Comparison of ENCODE assay signal across 24 cellular contexts in genomic region chr20:3434232-3434631, GRCh38.
"Had no signal": no experiment of that assay in that cellular context is flagged by ENCODE, and none has a peak within 500 bp of the region (broad histone marks: within the 10 kb centered on the region; RNA-seq: fewer than 3 reads in every experiment).

No MANE protein-coding gene starts in this region.

- H3K9me3 Mint-ChIP-seq: natural killer cell treated with Interleukin-12 subunit alpha and Interleukin-12 subunit beta and Interleukin-15 and Interleukin-18, amount 100 ng/mL, for 72 hours; T-helper 2 cell treated with Interferon-gamma antibody and Interleukin-4, amounts not matched to agents 5 μg/mL and 100 μg/mL, for 36 hours had no signal

- DNase-seq: activated CD4-positive, CD25-positive, alpha-beta regulatory T cell treated with anti-CD3 and anti-CD28 coated beads, Interleukin-2, amount 50 U/mL, for 72 hours; activated T-cell treated with anti-CD3 and anti-CD28 coated beads, Interleukin-2, amount 50 U/mL, for 1 hour; adrenal gland; brain microvascular endothelial cell; caudate nucleus; dermis blood vessel endothelial cell; effector CD8-positive, alpha-beta T cell; erythroblast; foreskin fibroblast; hippocampal formation; left ventricle myocardium superior; mammary epithelial cell; midbrain; stimulated activated CD4-positive, alpha-beta T cell treated with anti-CD3 and anti-CD28 coated beads, Interleukin-2, amount 100 ng/mL, for 48 hours; stimulated activated CD8-positive, alpha-beta memory T cell treated with anti-CD3 and anti-CD28 coated beads, Interleukin-4, amount 100 ng/mL, for 48 hours; stimulated activated naive CD4-positive, alpha-beta T cell; testis; upper lobe of left lung; WERI-Rb-1 had no signal

- H3K9me3 ChIP-seq: adrenal gland, ascending aorta, prostate gland, testis, upper lobe of left lung had no signal

- H3K4me1 ChIP-seq: adrenal gland, prostate gland, testis, upper lobe of left lung had no signal

- H3K4me3 ChIP-seq: adrenal gland, ascending aorta, prostate gland, testis, upper lobe of left lung had no signal

- ATAC-seq: left ventricle myocardium superior; natural killer cell treated with Interleukin-12 subunit alpha and Interleukin-12 subunit beta and Interleukin-15 and Interleukin-18, amount 100 ng/mL, for 72 hours had no signal

- H3K27ac Mint-ChIP-seq: activated naive CD8-positive, alpha-beta T cell; natural killer cell treated with Interleukin-12 subunit alpha and Interleukin-12 subunit beta and Interleukin-15 and Interleukin-18, amount 100 ng/mL, for 72 hours; T-helper 2 cell treated with Interferon-gamma antibody and Interleukin-4, amounts not matched to agents 5 μg/mL and 100 μg/mL, for 36 hours had no signal

- H3K27me3 ChIP-seq: adrenal gland, ascending aorta, brain microvascular endothelial cell, testis, upper lobe of left lung had no signal

- H3K36me3 Mint-ChIP-seq: activated naive CD8-positive, alpha-beta T cell; natural killer cell treated with Interleukin-12 subunit alpha and Interleukin-12 subunit beta and Interleukin-15 and Interleukin-18, amount 100 ng/mL, for 72 hours had no signal

- H3K27ac ChIP-seq: adrenal gland, ascending aorta, brain microvascular endothelial cell, prostate gland, testis, upper lobe of left lung, WERI-Rb-1 had no signal

- H3K36me3 ChIP-seq: adrenal gland, ascending aorta, brain microvascular endothelial cell, prostate gland, upper lobe of left lung, WERI-Rb-1 had no signal

- H3K4me3 Mint-ChIP-seq: activated naive CD8-positive, alpha-beta T cell; natural killer cell treated with Interleukin-12 subunit alpha and Interleukin-12 subunit beta and Interleukin-15 and Interleukin-18, amount 100 ng/mL, for 72 hours; T-helper 2 cell treated with Interferon-gamma antibody and Interleukin-4, amounts not matched to agents 5 μg/mL and 100 μg/mL, for 36 hours had no signal
